In genomic region chr7:98223898-98224700, GRCh38 we compare ENCODE assay signal across 15 cellular contexts. TPM values are rescaled to one million over a fixed set of nuclear protein-coding genes. Genes with fewer than 3 reads are reported as not detected.
"Had no signal": no experiment of that assay in that cellular context is flagged by ENCODE, and none has a peak within 500 bp of the region (broad histone marks: within the 10 kb centered on the region; RNA-seq: fewer than 3 reads in every experiment).

No MANE protein-coding gene starts in this region.

- H3K4me3 ChIP-seq: coronary artery, gastroesophageal sphincter, skin epidermis, thyroid gland, uterus had no signal

- ATAC-seq: gastroesophageal sphincter, left colon had no signal

- DNase-seq: activated CD4-positive, alpha-beta memory T cell treated with anti-CD3 and anti-CD28 coated beads for 36 hours; caudate nucleus; effector CD4-positive, alpha-beta T cell; hippocampal formation; immature natural killer cell; T1000; thyroid gland; uterus had no signal

- H3K27ac ChIP-seq: coronary artery, gastroesophageal sphincter, skin epidermis, thyroid gland, uterus had no signal

- H3K27me3 Mint-ChIP-seq: activated CD4-positive, alpha-beta memory T cell treated with anti-CD3 and anti-CD28 coated beads for 36 hours; memory B cell had no signal

- H3K4me1 Mint-ChIP-seq: immature natural killer cell, nephron had no signal

- H3K27me3 ChIP-seq: gastroesophageal sphincter, thyroid gland, uterus had no signal

- H3K9me3 ChIP-seq: gastroesophageal sphincter, thyroid gland, uterus had no signal

- H3K4me1 ChIP-seq: gastroesophageal sphincter, thyroid gland, uterus had no signal

- H3K27ac Mint-ChIP-seq: activated CD4-positive, alpha-beta memory T cell treated with anti-CD3 and anti-CD28 coated beads for 36 hours; immature natural killer cell; memory B cell; nephron had no signal

- H3K9me3 Mint-ChIP-seq: activated CD4-positive, alpha-beta memory T cell treated with anti-CD3 and anti-CD28 coated beads for 36 hours; immature natural killer cell; memory B cell; nephron had no signal

- H3K36me3 ChIP-seq: uterus had no signal

- H3K4me3 Mint-ChIP-seq: activated CD4-positive, alpha-beta memory T cell treated with anti-CD3 and anti-CD28 coated beads for 36 hours; immature natural killer cell; memory B cell; nephron had no signal

RNA-seq across cellular contexts. Expression of gene BHLHA15, which starts 12.9 kb away (rescaled TPM):
- polyA plus RNA-seq: fibroblast of lung, immature natural killer cell had no signal
